In the genomic region with DNA sequence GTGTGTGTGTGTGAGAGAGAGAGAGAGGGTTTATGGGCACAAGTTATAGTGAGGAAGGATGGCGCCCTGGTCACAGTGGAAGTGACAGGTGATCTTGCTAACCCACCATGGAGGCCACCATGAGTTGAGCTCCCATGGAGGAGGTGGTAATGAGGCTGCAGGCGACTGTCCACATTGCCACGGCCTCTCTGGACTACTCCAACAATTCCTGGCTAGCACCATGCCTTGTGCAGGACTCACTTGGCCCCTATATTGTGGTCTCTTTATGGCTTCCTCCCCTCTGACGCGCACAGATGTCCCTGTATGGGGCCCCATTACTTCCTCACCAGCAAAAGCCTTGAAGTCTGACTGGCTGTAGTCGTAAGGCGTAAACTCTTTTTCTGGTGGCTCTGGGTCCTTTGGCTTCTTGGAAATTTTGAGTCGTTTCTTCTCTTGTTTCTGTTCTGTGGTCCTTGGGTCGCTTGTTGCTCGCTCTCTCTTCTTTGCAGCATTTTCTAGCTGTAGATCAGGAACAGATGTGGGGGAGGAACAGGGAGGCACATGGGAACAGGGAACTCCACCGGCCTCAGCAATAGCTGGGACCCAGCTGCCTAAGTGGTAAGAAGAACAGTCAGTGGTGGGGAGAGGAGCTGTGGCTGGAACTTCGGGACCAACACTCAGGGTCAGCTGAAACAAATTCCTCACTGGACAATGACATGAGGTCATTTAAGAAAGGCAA, we compare ENCODE assay signal across 1 cellular context.
TF ChIP-seq lines count a peak whose summit lies in the region.

No MANE protein-coding gene starts in this region.

TF ChIP-seq in WTC11, 78 proteins besides CTCF, POLR2A, EP300 and RAD21 (continued from another document):
- TF ChIP-seq, protein P1, sequence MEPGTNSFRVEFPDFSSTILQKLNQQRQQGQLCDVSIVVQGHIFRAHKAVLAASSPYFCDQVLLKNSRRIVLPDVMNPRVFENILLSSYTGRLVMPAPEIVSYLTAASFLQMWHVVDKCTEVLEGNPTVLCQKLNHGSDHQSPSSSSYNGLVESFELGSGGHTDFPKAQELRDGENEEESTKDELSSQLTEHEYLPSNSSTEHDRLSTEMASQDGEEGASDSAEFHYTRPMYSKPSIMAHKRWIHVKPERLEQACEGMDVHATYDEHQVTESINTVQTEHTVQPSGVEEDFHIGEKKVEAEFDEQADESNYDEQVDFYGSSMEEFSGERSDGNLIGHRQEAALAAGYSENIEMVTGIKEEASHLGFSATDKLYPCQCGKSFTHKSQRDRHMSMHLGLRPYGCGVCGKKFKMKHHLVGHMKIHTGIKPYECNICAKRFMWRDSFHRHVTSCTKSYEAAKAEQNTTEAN (CRISPR knock-in tag; IDR thresholded peaks at IDR 0.05), result no peak
